Comparison of ENCODE assay signal across 8 cellular contexts in genomic region chr1:153985341-153985912, GRCh38. TPM values are rescaled to one million over a fixed set of nuclear protein-coding genes. Genes with fewer than 3 reads are reported as not detected.
DNase-seq lines count a peak whose midpoint lies in the region; ATAC-seq and TF ChIP-seq lines count a peak whose summit lies in the region.

No MANE protein-coding gene starts in this region.

- no peak for TF ChIP-seq CTCF in body of pancreas (IDR thresholded peaks at IDR 0.05)
- no peak for TF ChIP-seq CTCF in WERI-Rb-1 (IDR thresholded peaks at IDR 0.05; ENCODE audit: low read depth, low read length)

- no peak for TF ChIP-seq POLR2A in body of pancreas (IDR thresholded peaks at IDR 0.05)

- H3K36me3 ChIP-seq in BLaER1 (no peaks in the 10 kb centered on the region), body of pancreas (replicated peaks in 1 of 2; ENCODE audit: insufficient read depth in 1 of 2, low read depth in 2 of 2) (no peaks in the 10 kb centered on the region), WERI-Rb-1 (peaks cover 4% of the 10 kb centered on the region; the same call in 1 of the 2 replicates)

- H3K4me1 ChIP-seq in BLaER1 (peaks cover 42% of the 10 kb centered on the region), body of pancreas (peaks cover 30% of the 10 kb centered on the region)

- DNase-seq in NCI-H226 (peak; percentile 14), body of pancreas (peak in 2 of 4 donors; percentile 31 to 45), kidney glomerular epithelial cell (lab: John Stamatoyannopoulos, UW) (peak; percentile 56), WERI-Rb-1 (no peak), NCI-H524 (lab: John Stamatoyannopoulos, UW) (no peak)
- peak; percentile 76 for DNase-seq in stimulated activated CD8-positive, alpha-beta memory T cell treated with anti-CD3 and anti-CD28 coated beads, Interleukin-4, amount 100 ng/mL, for 48 hours

- intact Hi-C loops in body of pancreas (cut with DNase I): no loop called here

- H3K27me3 ChIP-seq in BLaER1 (no peaks in the 10 kb centered on the region), body of pancreas (no peaks in the 10 kb centered on the region), WERI-Rb-1 (ENCODE audit: insufficient read depth, low read depth, severe bottlenecking) (no peaks in the 10 kb centered on the region)

- ATAC-seq in body of pancreas (no peak), HG02588 (IDR thresholded peaks at IDR 0.05; ENCODE audit: unreplicated experiment) (no peak)

- H3K27ac ChIP-seq in BLaER1 (peak overlapping the region; percentile 30), body of pancreas (peak overlapping the region in 3 of 4 donors; percentile 67 to 93 (median 79)), WERI-Rb-1 (no peak overlapping the region)

- H4K20me1 ChIP-seq in BLaER1: no peaks in the 10 kb centered on the region

- H3K4me2 ChIP-seq in BLaER1: peak overlapping the region; percentile 96

- peak overlapping the region; percentile 73 for H3K9ac ChIP-seq in BLaER1

- H3K9me3 ChIP-seq in BLaER1 (no peaks in the 10 kb centered on the region), body of pancreas (no peaks in the 10 kb centered on the region), WERI-Rb-1 (ENCODE audit: severe bottlenecking) (peaks cover 5% of the 10 kb centered on the region)

- H3K4me3 ChIP-seq in BLaER1 (peak overlapping the region; percentile 66), body of pancreas (peak overlapping the region; percentile 24 to 36), WERI-Rb-1 (ENCODE audit: low read depth, low read length) (no peak overlapping the region)

- 8 to 12% methylated on average over 7 of the region's 7 CpGs for whole genome bisulfite sequencing in body of pancreas, 2 donors

RNA-seq across cellular contexts. Expression of gene RAB13, which starts 0.7 kb away (rescaled TPM):
- total RNA-seq in body of pancreas: 10 to 100 TPM; 16.2 to 29.6 TPM

RNA-seq across cellular contexts. Expression of gene RPS27, which starts 5.1 kb away (rescaled TPM):
- 100 to 1,000 TPM; 538 to 734 TPM for total RNA-seq in body of pancreas

RNA-seq across cellular contexts. Expression of gene JTB, which starts 8.0 kb away (rescaled TPM):
- 100 to 1,000 TPM; 151 to 177 TPM for total RNA-seq in body of pancreas

RNA-seq across cellular contexts. Expression of gene CREB3L4, which starts 17.7 kb away (rescaled TPM):
- 10 to 100 TPM in 1 of 2 donors, under 1 TPM in 1; 0.66 to 14.0 TPM for total RNA-seq in body of pancreas

RNA-seq across cellular contexts. Expression of gene SLC39A1, which starts 22.1 kb away (rescaled TPM):
- 10 to 100 TPM; 30.7 to 35.5 TPM for total RNA-seq in body of pancreas

Comparison
In these comparisons a context has a peak if more than half of its experiments do, and no peak if none do; other contexts are left out.
1. DNase-seq: peak in NCI-H226 (single experiment), kidney glomerular epithelial cell (single experiment) and stimulated activated CD8-positive, alpha-beta memory T cell treated with anti-CD3 and anti-CD28 coated beads, Interleukin-4, amount 100 ng/mL, for 48 hours (single experiment); none in WERI-Rb-1 (single experiment) and NCI-H524 (0 of 2).